ENCODE assay signal across 18 cellular contexts in the genomic region with DNA sequence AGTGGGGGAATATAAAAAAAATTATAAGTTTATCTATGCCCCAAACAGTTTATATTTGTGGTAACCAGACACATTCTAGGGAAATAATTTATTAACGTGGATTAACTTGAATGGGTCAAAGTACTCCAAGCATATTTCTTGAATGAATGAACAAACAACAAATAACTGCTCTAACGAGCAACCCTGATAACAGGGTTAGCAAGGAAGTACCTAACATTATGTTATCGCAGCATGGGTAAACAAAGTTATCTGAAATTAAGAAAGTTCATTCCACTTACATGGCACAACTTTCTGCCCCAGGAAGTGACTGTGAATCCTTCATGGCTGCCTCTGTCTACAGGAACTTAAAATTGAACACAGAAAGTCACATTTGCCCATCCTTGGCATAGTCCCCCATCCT.
A peak's percentile ranks its signal among the peaks of the same experiment; 100 is the strongest.
DNase-seq lines count a peak whose midpoint lies in the region; ATAC-seq, FAIRE-seq and TF ChIP-seq lines count a peak whose summit lies in the region.
"Had no signal": no experiment of that assay in that cellular context is flagged by ENCODE, and none has a peak within 500 bp of the region (broad histone marks: within the 10 kb centered on the region; RNA-seq: fewer than 3 reads in every experiment).

No MANE protein-coding gene starts in this region.

- peaks cover 0 to 7% of the 10 kb centered on the region in 2 donors for H3K4me1 ChIP-seq in kidney (ENCODE audit: control insufficient read depth in 1 of 2, insufficient read depth in 1 of 2, low read depth in 1 of 2, low read length in 2 of 2)
- H3K4me1 ChIP-seq in pancreas, result peaks cover 0 to 10% (median 9%) of the 10 kb centered on the region in 3 donors

- TF ChIP-seq CTCF in Calu3 (IDR thresholded peaks at IDR 0.05; ENCODE audit: unreplicated experiment), result no peak
- TF ChIP-seq CTCF in VCaP (conservative IDR thresholded peaks at IDR 0.05), result no peak
- no peak for TF ChIP-seq CTCF in kidney (IDR thresholded peaks at IDR 0.05; ENCODE audit: borderline replicate concordance, extremely low read depth, insufficient read depth)
- TF ChIP-seq CTCF in pancreas (IDR thresholded peaks at IDR 0.05), result no peak

- no peak overlapping the region for H3K9ac ChIP-seq in kidney (ENCODE audit: low read length in 2 of 2)
- H3K9ac ChIP-seq: BLaER1, KMS-11 had no signal

- ATAC-seq in pancreas, result peak; percentile 43 to 76 (median 60)
- no peak for ATAC-seq in HG03571 (IDR thresholded peaks at IDR 0.05; ENCODE audit: unreplicated experiment)

- H3K27me3 Mint-ChIP-seq in Calu3 (ENCODE audit: unreplicated experiment), result no peaks in the 10 kb centered on the region
- H3K27me3 Mint-ChIP-seq in T-helper 2 cell treated with Interferon-gamma antibody and Interleukin-4, amounts not matched to agents 5 μg/mL and 100 μg/mL, for 36 hours (ENCODE audit: low read depth), result no peaks in the 10 kb centered on the region

- intact Hi-C loops in Calu3 (cut with micrococcal nuclease; ENCODE audit: unreplicated experiment), result loop anchor here (2.0 to 10.0 kb wide), 5 partner anchors 105 to 880 kb away; a partner anchor contains a TSS
- intact Hi-C loops in kidney (cut with DNase I), result no loop called here
- intact Hi-C loops in pancreas (cut with DNase I), result no loop called here

- H3K4me1 Mint-ChIP-seq in Calu3 (ENCODE audit: low read depth, unreplicated experiment), result peaks cover 63% of the 10 kb centered on the region
- H3K4me1 Mint-ChIP-seq in T-helper 2 cell treated with Interferon-gamma antibody and Interleukin-4, amounts not matched to agents 5 μg/mL and 100 μg/mL, for 36 hours (ENCODE audit: low read depth), result no peaks in the 10 kb centered on the region

- H3K4me3 Mint-ChIP-seq in Calu3 (ENCODE audit: low read depth, unreplicated experiment), result peak overlapping the region; percentile 64
- no peak overlapping the region for H3K4me3 Mint-ChIP-seq in T-helper 2 cell treated with Interferon-gamma antibody and Interleukin-4, amounts not matched to agents 5 μg/mL and 100 μg/mL, for 36 hours
- H3K4me3 Mint-ChIP-seq: CD4-positive, alpha-beta memory T cell had no signal

- H3K4me3 ChIP-seq in kidney (ENCODE audit: low read length in 2 of 2), result no peak overlapping the region
- no peak overlapping the region for H3K4me3 ChIP-seq in pancreas
- H3K4me3 ChIP-seq: BLaER1, SK-N-MC had no signal

- FAIRE-seq in kidney (lab: Jason Lieb, UNC) (peak; percentile 55), pancreas (lab: Jason Lieb, UNC) (no peak)
- FAIRE-seq: A204.1 had no signal

- H3K27ac ChIP-seq in VCaP (peak overlapping the region; percentile 51; the same call in 1 of the 2 replicates), kidney (ENCODE audit: low read depth in 2 of 2, low read length in 2 of 2) (peak overlapping the region in 1 of 2 donors; percentile 18), pancreas (no peak overlapping the region)
- H3K27ac ChIP-seq: BLaER1, KMS-11, SK-N-MC had no signal

- H3K9me3 ChIP-seq in kidney (ENCODE audit: control insufficient read depth in 1 of 2, low read length in 2 of 2) (no peaks in the 10 kb centered on the region), pancreas (no peaks in the 10 kb centered on the region)
- H3K9me3 ChIP-seq: BLaER1 had no signal

- 13 to 17% methylated on average over 3 of the region's 3 CpGs for WGBS in pancreas, 2 donors

- no TSS peak for BruUV-seq in Calu3 (replicated peaks; lab: Mats Ljungman, UMichigan)

- CTCF ChIA-PET in Calu3 (lab: Charles Lee), result interaction anchor here (0.8 to 1.2 kb wide), 3 partner anchors 105 to 879 kb away, joined by 3 to 4 read pairs (median 3); no protein-coding TSS in a partner anchor

- H3K27me3 ChIP-seq in pancreas, result no peaks in the 10 kb centered on the region
- H3K27me3 ChIP-seq: BLaER1 had no signal

- peaks cover 4% of the 10 kb centered on the region for H3K36me3 Mint-ChIP-seq in Calu3 (ENCODE audit: insufficient read depth, unreplicated experiment)
- H3K36me3 Mint-ChIP-seq in T-helper 2 cell treated with Interferon-gamma antibody and Interleukin-4, amounts not matched to agents 5 μg/mL and 100 μg/mL, for 36 hours (ENCODE audit: low read depth), result no peaks in the 10 kb centered on the region
- H3K36me3 Mint-ChIP-seq: CD4-positive, alpha-beta memory T cell had no signal

- H3K9me3 Mint-ChIP-seq in Calu3 (ENCODE audit: low read depth, unreplicated experiment), result peaks cover 5% of the 10 kb centered on the region
- no peaks in the 10 kb centered on the region for H3K9me3 Mint-ChIP-seq in T-helper 2 cell treated with Interferon-gamma antibody and Interleukin-4, amounts not matched to agents 5 μg/mL and 100 μg/mL, for 36 hours

- peak overlapping the region; percentile 79 for H3K27ac Mint-ChIP-seq in Calu3 (ENCODE audit: unreplicated experiment)
- no peak overlapping the region for H3K27ac Mint-ChIP-seq in T-helper 2 cell treated with Interferon-gamma antibody and Interleukin-4, amounts not matched to agents 5 μg/mL and 100 μg/mL, for 36 hours
- H3K27ac Mint-ChIP-seq: CD4-positive, alpha-beta memory T cell had no signal

- no peaks in the 10 kb centered on the region for H3K36me3 ChIP-seq in kidney (ENCODE audit: control insufficient read depth in 1 of 2, insufficient read depth in 2 of 2, low read length in 2 of 2)
- no peaks in the 10 kb centered on the region for H3K36me3 ChIP-seq in pancreas
- H3K36me3 ChIP-seq: BLaER1 had no signal

- DNase-seq in Calu3 (peak; percentile 19), kidney (no peak), pancreas (no peak), AML-193 (lab: John Stamatoyannopoulos, UW) (no peak), inferior parietal cortex (ENCODE audit: extremely low spot score) (no peak)
- DNase-seq in T-helper 2 cell treated with Interferon-gamma antibody and Interleukin-4, amounts not matched to agents 5 μg/mL and 100 μg/mL, for 36 hours (ENCODE audit: low spot score), result no peak
- DNase-seq: CD4-positive, alpha-beta memory T cell; DMS53; NCI-H1694 treated with DMSO at 0.1 percent for 48 hours; NCI-H748 treated with DMSO at 0.1 percent for 48 hours; NK-92 treated with Interleukin-12 subunit alpha and Interleukin-12 subunit beta, amount 100 ng/mL, for 24 hours; SHP77 had no signal
